In genomic region chr1:113830039-113830438, GRCh38 we compare ENCODE assay signal across 31 cellular contexts. TPM values are rescaled to one million over a fixed set of nuclear protein-coding genes. Genes with fewer than 3 reads are reported as not detected.
A peak's percentile ranks its signal among the peaks of the same experiment; 100 is the strongest.
DNase-seq lines count a peak whose midpoint lies in the region; ATAC-seq and TF ChIP-seq lines count a peak whose summit lies in the region.
"Had no signal": no experiment of that assay in that cellular context is flagged by ENCODE, and none has a peak within 500 bp of the region (broad histone marks: within the 10 kb centered on the region; RNA-seq: fewer than 3 reads in every experiment).

No MANE protein-coding gene starts in this region.

- no peaks in the 10 kb centered on the region for H4K20me1 ChIP-seq in GM23338 (replicated peaks; ENCODE audit: insufficient read depth)

- H3K27ac Mint-ChIP-seq in GM23338, result no peak overlapping the region
- H3K27ac Mint-ChIP-seq: activated CD4-positive, alpha-beta memory T cell treated with anti-CD3 and anti-CD28 coated beads, Interleukin-2, amount 10 ng/mL, durations not matched to agents 7 days and 5 days; activated naive CD4-positive, alpha-beta T cell treated with anti-CD3 and anti-CD28 coated beads, Interleukin-2, amount 50 U/mL, for 24 hours; activated T-helper 2 cell treated with anti-CD3 and anti-CD28 coated beads, Interferon-gamma antibody, Interleukin-2, Interleukin-4, amounts not matched to agents 10 μg/mL and 5 μg/mL and 100 μg/mL, durations not matched to agents 14 hours and 24 hours and 36 hours; B cell; nephron progenitor cell had no signal

- H3K4me1 Mint-ChIP-seq in GM23338, result no peaks in the 10 kb centered on the region
- H3K4me1 Mint-ChIP-seq: activated CD4-positive, alpha-beta memory T cell treated with anti-CD3 and anti-CD28 coated beads, Interleukin-2, amount 10 ng/mL, durations not matched to agents 7 days and 5 days; activated naive CD4-positive, alpha-beta T cell treated with anti-CD3 and anti-CD28 coated beads, Interleukin-2, amount 50 U/mL, for 24 hours; B cell; CD8-positive, alpha-beta memory T cell; nephron progenitor cell had no signal

- H3K4me3 ChIP-seq in astrocyte of the spinal cord (ENCODE audit: low read depth, low read length), result no peak overlapping the region
- no peak overlapping the region for H3K4me3 ChIP-seq in foreskin fibroblast (ENCODE audit: low read depth in 1 of 2, low read length in 2 of 2)
- no peak overlapping the region for H3K4me3 ChIP-seq in GM23338
- H3K4me3 ChIP-seq: A549, ascending aorta, lung, mucosa of descending colon, pancreas had no signal

- H3K9me2 ChIP-seq in GM23338 (ENCODE audit: insufficient read depth), result no peaks in the 10 kb centered on the region

- H3K4me1 ChIP-seq in GM23338 (ENCODE audit: insufficient read depth), result no peaks in the 10 kb centered on the region
- H3K4me1 ChIP-seq: A549, ascending aorta, pancreas had no signal

- no peaks in the 10 kb centered on the region for H3K27me3 Mint-ChIP-seq in GM23338 (ENCODE audit: insufficient read depth, low read depth, poor library complexity)
- H3K27me3 Mint-ChIP-seq: activated CD4-positive, alpha-beta memory T cell treated with anti-CD3 and anti-CD28 coated beads, Interleukin-2, amount 10 ng/mL, durations not matched to agents 7 days and 5 days; activated naive CD4-positive, alpha-beta T cell treated with anti-CD3 and anti-CD28 coated beads, Interleukin-2, amount 50 U/mL, for 24 hours; B cell; CD8-positive, alpha-beta memory T cell had no signal

- H2AFZ ChIP-seq in GM23338, result no peak overlapping the region

- H3K36me3 ChIP-seq in GM23338 (ENCODE audit: insufficient read depth), result no peaks in the 10 kb centered on the region
- H3K36me3 ChIP-seq: ascending aorta, pancreas had no signal

- TF ChIP-seq CTCF in astrocyte of the spinal cord (IDR thresholded peaks at IDR 0.05; ENCODE audit: low read depth, low read length) (no peak), foreskin fibroblast (IDR thresholded peaks at IDR 0.05; ENCODE audit: low read depth, low read length) (no peak), GM23338 (conservative IDR thresholded peaks at IDR 0.05; ENCODE audit: low read depth in 2 of 2) (no peak)

- no peak overlapping the region for H3K4me2 ChIP-seq in GM23338
- H3K4me2 ChIP-seq: A549 had no signal

- no peaks in the 10 kb centered on the region for H3K27me3 ChIP-seq in GM23338 (ENCODE audit: insufficient read depth)
- H3K27me3 ChIP-seq: ascending aorta, pancreas had no signal

- no peak overlapping the region for H3K27ac ChIP-seq in GM23338 (ENCODE audit: low read depth)
- H3K27ac ChIP-seq: A549, ascending aorta, pancreas had no signal

- H3K36me3 Mint-ChIP-seq in GM23338 (ENCODE audit: low read depth), result no peaks in the 10 kb centered on the region

- no peak overlapping the region for H3K4me3 Mint-ChIP-seq in GM23338
- H3K4me3 Mint-ChIP-seq: activated CD4-positive, alpha-beta memory T cell treated with anti-CD3 and anti-CD28 coated beads, Interleukin-2, amount 10 ng/mL, durations not matched to agents 7 days and 5 days; activated naive CD4-positive, alpha-beta T cell treated with anti-CD3 and anti-CD28 coated beads, Interleukin-2, amount 50 U/mL, for 24 hours; B cell; CD8-positive, alpha-beta memory T cell; nephron progenitor cell had no signal

- H3F3A ChIP-seq in GM23338 (replicated peaks; ENCODE audit: low read depth), result no peaks in the 10 kb centered on the region

- H3K79me2 ChIP-seq in GM23338 (replicated peaks; ENCODE audit: insufficient read depth), result no peaks in the 10 kb centered on the region

- no peak for ATAC-seq in GM23338
- ATAC-seq: A549, HepG2, mucosa of descending colon, pancreas had no signal

- H3K9me3 Mint-ChIP-seq in GM23338, result no peaks in the 10 kb centered on the region
- H3K9me3 Mint-ChIP-seq: activated CD4-positive, alpha-beta memory T cell treated with anti-CD3 and anti-CD28 coated beads, Interleukin-2, amount 10 ng/mL, durations not matched to agents 7 days and 5 days; activated naive CD4-positive, alpha-beta T cell treated with anti-CD3 and anti-CD28 coated beads, Interleukin-2, amount 50 U/mL, for 24 hours; activated T-helper 2 cell treated with anti-CD3 and anti-CD28 coated beads, Interferon-gamma antibody, Interleukin-2, Interleukin-4, amounts not matched to agents 10 μg/mL and 5 μg/mL and 100 μg/mL, durations not matched to agents 14 hours and 24 hours and 36 hours; CD8-positive, alpha-beta memory T cell; nephron progenitor cell had no signal

- peak; percentile 60 for DNase-seq in EH (ENCODE audit: low read depth)
- peak; percentile 36 for DNase-seq in HS-5 (ENCODE audit: low read depth)
- peak; percentile 42 for DNase-seq in astrocyte of the spinal cord (ENCODE audit: low read depth, low spot score)
- DNase-seq in foreskin fibroblast, result peak; percentile 25 to 62
- no peak for DNase-seq in GM23338 (ENCODE audit: low spot score)
- no peak for DNase-seq in NCI-H1694 (lab: John Stamatoyannopoulos, UW)
- DNase-seq in effector CD4-positive, alpha-beta T cell, result no peak
- DNase-seq in NCI-H2029 treated with DMSO at 0.1 percent for 48 hours (lab: John Stamatoyannopoulos, UW), result no peak
- DNase-seq: activated CD4-positive, alpha-beta memory T cell treated with anti-CD3 and anti-CD28 coated beads, Interleukin-2, amount 10 ng/mL, durations not matched to agents 7 days and 5 days; activated CD4-positive, CD25-positive, alpha-beta regulatory T cell treated with anti-CD3 and anti-CD28 coated beads, Interleukin-2, amount 50 U/mL, for 72 hours; activated CD8-positive, alpha-beta memory T cell treated with anti-CD3 and anti-CD28 coated beads, Interleukin-2, amount 50 U/mL, for 48 hours; CD8-positive, alpha-beta memory T cell; central memory CD4-positive, alpha-beta T cell; DMS153; foreskin melanocyte; GDM1; mucosa of descending colon; NCI-H1092; NCI-H2081; NCI-H2227 treated with DMSO at 0.1 percent for 48 hours; NCI-H526 treated with DMSO at 0.1 percent for 48 hours; nephron progenitor cell; pancreas; stimulated activated CD4-positive, alpha-beta T cell treated with anti-CD3 and anti-CD28 coated beads, Interleukin-2, amount 100 ng/mL, for 48 hours had no signal

- in situ Hi-C loops in astrocyte of the spinal cord (cut with HindIII; ENCODE audit: low sequenced_read_pairs), result no loop called here

TF ChIP-seq in GM23338, 12 proteins besides CTCF, POLR2A, EP300 and RAD21:
- no peak for TF ChIP-seq STAT1 (IDR thresholded peaks at IDR 0.05; ENCODE audit: unreplicated experiment)
- no peak for TF ChIP-seq POLR2AphosphoS5 (IDR thresholded peaks at IDR 0.05; ENCODE audit: low read depth)
- TF ChIP-seq CREB1 (CRISPR knock-in tag; IDR thresholded peaks at IDR 0.05; ENCODE audit: low read depth), result no peak
- no peak for TF ChIP-seq ZNF331 (CRISPR knock-in tag; IDR thresholded peaks at IDR 0.05; ENCODE audit: low read depth)

RNA-seq across cellular contexts. Expression of gene RSBN1, which starts 17.8 kb away (rescaled TPM):
- total RNA-seq in GM23338 (2014; rRNA removed; shearing (Covaris generic)), result 15.4 and 29.9 TPM in 2 replicates
- polyA plus RNA-seq in GM23338 (2016; fragmentation: Nextera tagmentation; extraction: Ambion mirVana), result 17.4 and 18.9 TPM in 2 replicates

RNA-seq across cellular contexts. Expression of gene PTPN22, which starts 41.5 kb away (rescaled TPM):
- not detected in 2 replicates for total RNA-seq in GM23338 (2014; rRNA removed; shearing (Covaris generic))
- polyA plus RNA-seq in GM23338 (2016; fragmentation: Nextera tagmentation; extraction: Ambion mirVana), result 0.08 and 0.40 TPM in 2 replicates
- total RNA-seq: HepG2 had no signal
- polyA plus RNA-seq: A549, HepG2 had no signal

RNA-seq across cellular contexts. Expression of gene BCL2L15, which starts 57.3 kb away (rescaled TPM):
- total RNA-seq in GM23338 (2014; rRNA removed; shearing (Covaris generic)), result 0.78 TPM in 1 of 2 replicates, not detected in the other
- polyA plus RNA-seq in GM23338 (2016; fragmentation: Nextera tagmentation; extraction: Ambion mirVana), result 0.40 TPM in 1 of 2 replicates, not detected in the other
- total RNA-seq: ascending aorta had no signal
- polyA plus RNA-seq: CD8-positive, alpha-beta memory T cell had no signal

Comparison
In these comparisons a context has a peak if more than half of its experiments do, and no peak if none do; other contexts are left out.
1. DNase-seq: peak in EH (single experiment), HS-5 (single experiment), astrocyte of the spinal cord (single experiment) and foreskin fibroblast (2 of 2); none in GM23338 (single experiment), NCI-H1694 (single experiment), effector CD4-positive, alpha-beta T cell (single experiment) and NCI-H2029 treated with DMSO at 0.1 percent for 48 hours (single experiment).